ENCODE assay signal across 2 cellular contexts in genomic region chr2:169683054-169683424, GRCh38.
TF ChIP-seq lines count a peak whose summit lies in the region.

No MANE protein-coding gene starts in this region.

TF ChIP-seq in GM23338, 12 proteins besides CTCF, POLR2A, EP300 and RAD21:
- no peak for TF ChIP-seq ETS1 (IDR thresholded peaks at IDR 0.05)

TF ChIP-seq in HepG2, 621 proteins besides CTCF, POLR2A, EP300 and RAD21:
- no peak for TF ChIP-seq ZFP90 (CRISPR knock-in tag; IDR thresholded peaks at IDR 0.05; ENCODE audit: borderline replicate concordance)
- TF ChIP-seq MED13 (CRISPR knock-in tag; IDR thresholded peaks at IDR 0.05), result no peak
- TF ChIP-seq ZNF569 (CRISPR knock-in tag; IDR thresholded peaks at IDR 0.05; ENCODE audit: borderline replicate concordance), result no peak
- TF ChIP-seq ZNF230 (CRISPR knock-in tag; IDR thresholded peaks at IDR 0.05), result no peak
- no peak for TF ChIP-seq ELF4 (CRISPR knock-in tag; IDR thresholded peaks at IDR 0.05; ENCODE audit: borderline replicate concordance)
- 0 out of 2 replicates have a peak, but pooled peaks have one; percentile 2 for TF ChIP-seq ZNF24 (IDR thresholded peaks at IDR 0.05)
- TF ChIP-seq ZNF556 (CRISPR knock-in tag; IDR thresholded peaks at IDR 0.05; ENCODE audit: borderline replicate concordance), result no peak
- TF ChIP-seq ZBTB42 (CRISPR knock-in tag; IDR thresholded peaks at IDR 0.05), result 0 out of 2 replicates have a peak, but pooled peaks have one; percentile 4
- no peak for TF ChIP-seq ZNF362 (CRISPR knock-in tag; IDR thresholded peaks at IDR 0.05; ENCODE audit: borderline replicate concordance)
- no peak for TF ChIP-seq KLF12 (CRISPR knock-in tag; IDR thresholded peaks at IDR 0.05; ENCODE audit: borderline replicate concordance)
- no peak for TF ChIP-seq ZNF615 (CRISPR knock-in tag; IDR thresholded peaks at IDR 0.05; ENCODE audit: borderline replicate concordance)
- no peak for TF ChIP-seq MBNL3 (CRISPR knock-in tag; conservative IDR thresholded peaks at IDR 0.05)
- no peak for TF ChIP-seq HHEX (CRISPR knock-in tag; IDR thresholded peaks at IDR 0.05)
- TF ChIP-seq CC2D1A (CRISPR knock-in tag; IDR thresholded peaks at IDR 0.05), result no peak
- TF ChIP-seq PHF5A (CRISPR knock-in tag; IDR thresholded peaks at IDR 0.05; ENCODE audit: low read depth, unreplicated experiment), result no peak
- TF ChIP-seq BCL3 (CRISPR knock-in tag; IDR thresholded peaks at IDR 0.05), result no peak
- TF ChIP-seq ATF2 (CRISPR knock-in tag; IDR thresholded peaks at IDR 0.05), result no peak
- TF ChIP-seq KAT7 (CRISPR knock-in tag; IDR thresholded peaks at IDR 0.05; ENCODE audit: borderline replicate concordance), result 0 out of 2 replicates have a peak, but pooled peaks have one; percentile 1
- TF ChIP-seq TBX3 (IDR thresholded peaks at IDR 0.05; ENCODE audit: borderline replicate concordance), result no peak
- TF ChIP-seq NFYC (CRISPR knock-in tag; IDR thresholded peaks at IDR 0.05), result 0 out of 2 replicates have a peak, but pooled peaks have one; percentile 5
- TF ChIP-seq ZNF776 (CRISPR knock-in tag; IDR thresholded peaks at IDR 0.05), result no peak
- no peak for TF ChIP-seq SIN3A (IDR thresholded peaks at IDR 0.05; ENCODE audit: borderline replicate concordance, low read depth, low read length)
- no peak for TF ChIP-seq SMARCC2 (IDR thresholded peaks at IDR 0.05)
- no peak for TF ChIP-seq ZNF570 (CRISPR knock-in tag; IDR thresholded peaks at IDR 0.05; ENCODE audit: borderline replicate concordance)
- TF ChIP-seq ZNF205 (CRISPR knock-in tag; IDR thresholded peaks at IDR 0.05), result no peak
